8 cellular contexts compared by ENCODE assay signal in genomic region chr11:45339754-45340519, GRCh38.
DNase-seq lines count a peak whose midpoint lies in the region; ATAC-seq and TF ChIP-seq lines count a peak whose summit lies in the region.

No MANE protein-coding gene starts in this region.

- H3K27me3 ChIP-seq in HUES6 (ENCODE audit: control insufficient read depth, insufficient read depth, low read length): no peaks in the 10 kb centered on the region
- peaks cover 50% of the 10 kb centered on the region for H3K27me3 ChIP-seq in OCI-LY3 (ENCODE audit: low read depth, low read length)
- H3K27me3 ChIP-seq in muscle layer of colon (ENCODE audit: control insufficient read depth in 1 of 2, insufficient read depth in 2 of 2, low read length in 2 of 2): no peaks in the 10 kb centered on the region

- ATAC-seq in GM21528 (IDR thresholded peaks at IDR 0.05; ENCODE audit: low FRiP score, unreplicated experiment): peak; percentile 94

- DNase-seq in DMS153 (lab: John Stamatoyannopoulos, UW) (peak; percentile 86), activated T-cell treated with anti-CD3 and anti-CD28 coated beads for 1 hour (ENCODE audit: low read depth) (peak; percentile 88), epithelial cell of esophagus (ENCODE audit: low read depth) (peak; percentile 86)
- DNase-seq in stimulated activated CD8-positive, alpha-beta memory T cell treated with anti-CD3 and anti-CD28 coated beads, Interleukin-4, amount 100 ng/mL, for 48 hours: peak; percentile 97

- H3K4me1 ChIP-seq in HUES6 (ENCODE audit: control insufficient read depth, insufficient read depth, low read length) (peaks cover 20% of the 10 kb centered on the region), OCI-LY3 (ENCODE audit: low read length) (peaks cover 14% of the 10 kb centered on the region), muscle layer of colon (ENCODE audit: insufficient read depth, low read length) (no peaks in the 10 kb centered on the region)

- H3K9me3 ChIP-seq in HUES6 (ENCODE audit: control insufficient read depth, insufficient read depth, low read depth, low read length) (no peaks in the 10 kb centered on the region), OCI-LY3 (ENCODE audit: insufficient read depth, low read length) (no peaks in the 10 kb centered on the region), muscle layer of colon (ENCODE audit: low read length) (no peaks in the 10 kb centered on the region)

- H3K27ac ChIP-seq in HUES6 (ENCODE audit: low read depth, low read length) (no peak overlapping the region), OCI-LY3 (ENCODE audit: low read length) (no peak overlapping the region), muscle layer of colon (ENCODE audit: low read depth, low read length) (no peak overlapping the region)

- H3K79me2 ChIP-seq in OCI-LY3 (ENCODE audit: low read length): no peaks in the 10 kb centered on the region

- TF ChIP-seq CTCF in OCI-LY3 (IDR thresholded peaks at IDR 0.05; ENCODE audit: low read depth, low read length): peak; percentile 83
- TF ChIP-seq CTCF in epithelial cell of esophagus (IDR thresholded peaks at IDR 0.05; ENCODE audit: insufficient read depth, low read depth, low read length, missing control alignments): peak; percentile 83

- H3K4me3 ChIP-seq in HUES6 (ENCODE audit: low read depth, low read length) (peak overlapping the region; percentile 39; the same call in 1 of the 2 replicates), OCI-LY3 (ENCODE audit: low read length) (peak overlapping the region; percentile 87), epithelial cell of esophagus (ENCODE audit: low read length) (no peak overlapping the region), muscle layer of colon (ENCODE audit: low read depth in 1 of 2, low read length in 2 of 2) (peak overlapping the region; percentile 11 to 17)

- H4K20me1 ChIP-seq in OCI-LY3 (ENCODE audit: insufficient read depth, low read length): no peaks in the 10 kb centered on the region

- peak overlapping the region; percentile 100 for H2AFZ ChIP-seq in OCI-LY3 (ENCODE audit: low read depth, low read length)

- H3K4me2 ChIP-seq in OCI-LY3 (ENCODE audit: low read length): peak overlapping the region; percentile 100

- H3K9ac ChIP-seq in HUES6 (ENCODE audit: low read length) (no peak overlapping the region), OCI-LY3 (ENCODE audit: low read length) (peak overlapping the region; percentile 69), muscle layer of colon (ENCODE audit: low read length) (no peak overlapping the region)

- H3K36me3 ChIP-seq in HUES6 (ENCODE audit: control insufficient read depth, insufficient read depth, low read length) (no peaks in the 10 kb centered on the region), OCI-LY3 (replicated peaks; ENCODE audit: low read depth, low read length) (no peaks in the 10 kb centered on the region), muscle layer of colon (ENCODE audit: insufficient read depth, low read length) (no peaks in the 10 kb centered on the region)
